In the genomic region with DNA sequence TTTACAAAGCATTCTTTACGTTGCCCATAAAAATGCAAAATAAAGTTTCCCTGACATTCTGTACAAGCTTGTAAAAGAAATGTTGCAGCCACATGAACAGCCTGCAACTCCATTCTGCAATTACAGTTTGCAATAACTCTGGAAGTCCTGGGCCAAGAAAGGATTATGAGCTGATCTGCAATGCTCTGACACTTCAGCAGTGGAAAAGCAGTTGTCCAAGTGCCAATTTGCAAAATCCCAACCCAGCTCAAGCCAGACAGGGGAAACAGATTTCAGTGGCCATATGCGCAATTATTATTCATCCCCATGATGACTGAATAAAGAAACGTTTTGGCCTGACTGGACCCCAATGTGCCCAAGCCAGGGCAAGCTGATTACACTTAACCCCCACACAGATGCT, we compare ENCODE assay signal across 14 cellular contexts.
"Had no signal": no experiment of that assay in that cellular context is flagged by ENCODE, and none has a peak within 500 bp of the region (broad histone marks: within the 10 kb centered on the region; RNA-seq: fewer than 3 reads in every experiment).

No MANE protein-coding gene starts in this region.

- H3K27ac ChIP-seq: SK-N-MC, tibial nerve had no signal

- H3K27ac Mint-ChIP-seq: activated T-helper 2 cell treated with anti-CD3 and anti-CD28 coated beads, Interferon-gamma antibody, Interleukin-2, Interleukin-4, amounts not matched to agents 10 μg/mL and 5 μg/mL and 100 μg/mL, durations not matched to agents 14 hours and 24 hours and 36 hours; naive thymus-derived CD8-positive, alpha-beta T cell; stimulated activated naive B cell treated with anti-CD40 and anti-IgM and Interleukin-4, amounts not matched to agents 10 μg/mL and 1 μg/mL and 100 μg/mL, for 72 hours; T-helper 1 cell treated with Interleukin-12 subunit alpha and Interleukin-12 subunit beta and Interleukin-4 antibody, amounts not matched to agents 30 μg/mL and 1 μg/mL, for 36 hours had no signal

- H3K4me3 ChIP-seq: mucosa of descending colon, SK-N-MC, tibial nerve had no signal

- H3K9me3 ChIP-seq: mucosa of descending colon, tibial nerve had no signal

- ATAC-seq: activated CD4-positive, CD25-positive, alpha-beta regulatory T cell treated with anti-CD3 and anti-CD28 coated beads, Interleukin-2, amount 50 U/mL, for 24 hours; mucosa of descending colon; naive thymus-derived CD8-positive, alpha-beta T cell; stimulated activated naive B cell treated with anti-CD40 and anti-IgM and Interleukin-4, amounts not matched to agents 10 μg/mL and 1 μg/mL and 100 μg/mL, for 72 hours had no signal

- H3K27me3 ChIP-seq: tibial nerve had no signal

- FAIRE-seq: endometrium, TTC549 had no signal

- H3K9me3 Mint-ChIP-seq: activated T-helper 2 cell treated with anti-CD3 and anti-CD28 coated beads, Interferon-gamma antibody, Interleukin-2, Interleukin-4, amounts not matched to agents 10 μg/mL and 5 μg/mL and 100 μg/mL, durations not matched to agents 14 hours and 24 hours and 36 hours had no signal

- DNase-seq: activated naive CD4-positive, alpha-beta T cell treated with anti-CD3 and anti-CD28 coated beads, Interleukin-2, amount 50 U/mL, for 16 hours; hippocampal formation; naive thymus-derived CD8-positive, alpha-beta T cell; stimulated activated CD4-positive, alpha-beta T cell treated with anti-CD3 and anti-CD28 coated beads, Interleukin-2, amount 100 ng/mL, for 24 hours; stimulated activated naive B cell treated with anti-CD40 and anti-IgM and Interleukin-4, amounts not matched to agents 10 μg/mL and 1 μg/mL and 100 μg/mL, for 72 hours had no signal

- H3K4me1 Mint-ChIP-seq: central memory CD8-positive, alpha-beta T cell; naive thymus-derived CD8-positive, alpha-beta T cell; stimulated activated naive B cell treated with anti-CD40 and anti-IgM and Interleukin-4, amounts not matched to agents 10 μg/mL and 1 μg/mL and 100 μg/mL, for 72 hours had no signal

- H3K4me3 Mint-ChIP-seq: central memory CD8-positive, alpha-beta T cell; naive thymus-derived CD8-positive, alpha-beta T cell; stimulated activated naive B cell treated with anti-CD40 and anti-IgM and Interleukin-4, amounts not matched to agents 10 μg/mL and 1 μg/mL and 100 μg/mL, for 72 hours; T-helper 1 cell treated with Interleukin-12 subunit alpha and Interleukin-12 subunit beta and Interleukin-4 antibody, amounts not matched to agents 30 μg/mL and 1 μg/mL, for 36 hours had no signal

- H3K36me3 Mint-ChIP-seq: naive thymus-derived CD8-positive, alpha-beta T cell; stimulated activated naive B cell treated with anti-CD40 and anti-IgM and Interleukin-4, amounts not matched to agents 10 μg/mL and 1 μg/mL and 100 μg/mL, for 72 hours had no signal

- H3K36me3 ChIP-seq: tibial nerve had no signal
